Comparison of ENCODE assay signal across 27 cellular contexts in genomic region chr11:44637477-44637876, GRCh38.
DNase-seq lines count a peak whose midpoint lies in the region; ATAC-seq and TF ChIP-seq lines count a peak whose summit lies in the region.
"Had no signal": no experiment of that assay in that cellular context is flagged by ENCODE, and none has a peak within 500 bp of the region (broad histone marks: within the 10 kb centered on the region; RNA-seq: fewer than 3 reads in every experiment).

No MANE protein-coding gene starts in this region.

- no peaks in the 10 kb centered on the region for H4K20me1 ChIP-seq in GM23248 (ENCODE audit: insufficient read depth)

- no peak for TF ChIP-seq CTCF in neutrophil (IDR thresholded peaks at IDR 0.05)

- H2AFZ ChIP-seq in GM23248, result no peak overlapping the region
- H2AFZ ChIP-seq: hepatocyte, PC-9 had no signal

- in situ Hi-C loops in GM23248 (cut with MboI), result loop anchor here (25.0 kb wide), 1 partner anchor 475 kb away; no protein-coding TSS in a partner anchor

- H3K27me3 ChIP-seq in GM23248 (replicated peaks; ENCODE audit: insufficient read depth), result peaks cover 8% of the 10 kb centered on the region; the same call in 1 of the 2 replicates
- no peaks in the 10 kb centered on the region for H3K27me3 ChIP-seq in neutrophil
- H3K27me3 ChIP-seq: hepatocyte, ovary, suprapubic skin had no signal

- H3K36me3 ChIP-seq in GM23248 (ENCODE audit: low read depth), result no peaks in the 10 kb centered on the region
- H3K36me3 ChIP-seq in neutrophil, result no peaks in the 10 kb centered on the region
- H3K36me3 ChIP-seq: HAP-1, lower lobe of right lung, ovary, suprapubic skin had no signal

- H3K9me2 ChIP-seq in GM23248 (ENCODE audit: insufficient read depth), result no peaks in the 10 kb centered on the region

- ATAC-seq in GM18870 (IDR thresholded peaks at IDR 0.05; ENCODE audit: unreplicated experiment) (no peak), GM18858 (IDR thresholded peaks at IDR 0.05; ENCODE audit: unreplicated experiment) (no peak), HG03457 (IDR thresholded peaks at IDR 0.05; ENCODE audit: unreplicated experiment) (no peak)
- ATAC-seq: natural killer cell; SK-N-SH treated with all-trans-retinoic acid at 6 μM for 48 hours; stimulated activated naive B cell treated with anti-CD40 and anti-IgM and Interleukin-4, amounts not matched to agents 10 μg/mL and 1 μg/mL and 100 μg/mL, for 72 hours had no signal

- H3K9ac ChIP-seq in GM23248, result no peak overlapping the region

- H3K4me3 ChIP-seq in GM23248, result no peak overlapping the region
- H3K4me3 ChIP-seq in neutrophil (ENCODE audit: low read depth in 1 of 2, low read length in 1 of 2), result no peak overlapping the region
- H3K4me3 ChIP-seq: HAP-1, hepatocyte, lower lobe of right lung, ovary, PC-9, skin epidermis, suprapubic skin had no signal

- H3K79me2 ChIP-seq in GM23248 (ENCODE audit: insufficient read depth), result no peaks in the 10 kb centered on the region
- H3K79me2 ChIP-seq: hepatocyte had no signal

- 31 to 33% methylated on average over 2 of the region's 2 CpGs for WGBS in GM23248 (ENCODE audit: low coverage in 1 of 2, low lambda C conversion rate in 2 of 2, missing lambda C conversion rate in 2 of 2), 2 experiments

- DNase-seq in GM23248 (peak; percentile 35), NOMO-1 (lab: John Stamatoyannopoulos, UW; ENCODE audit: unreplicated experiment in 2 of 2) (peak; percentile 36 to 90), amniotic epithelial cell (ENCODE audit: low read depth) (peak; percentile 57)
- DNase-seq: activated CD4-positive, alpha-beta memory T cell treated with anti-CD3 and anti-CD28 coated beads for 36 hours; activated CD4-positive, CD25-positive, alpha-beta regulatory T cell treated with anti-CD3 and anti-CD28 coated beads, Interleukin-2, amount 50 U/mL, for 72 hours; activated naive CD4-positive, alpha-beta T cell; amniotic stem cell; EL; lower lobe of right lung; natural killer cell; NCI-H1092 treated with DMSO at 0.1 percent for 48 hours; NCI-H187; NCI-H2171; NCI-H510A; ovary; PC-9; stimulated activated naive B cell treated with anti-CD40 and anti-IgM and Interleukin-4, amounts not matched to agents 10 μg/mL and 1 μg/mL and 100 μg/mL, for 72 hours; T-helper 2 cell had no signal

- no peak overlapping the region for H3K4me2 ChIP-seq in GM23248 (ENCODE audit: unreplicated experiment)
- H3K4me2 ChIP-seq: hepatocyte, PC-9 had no signal

- H3K9me3 ChIP-seq in GM23248 (ENCODE audit: low read depth) (no peaks in the 10 kb centered on the region), neutrophil (no peaks in the 10 kb centered on the region)
- H3K9me3 ChIP-seq: HAP-1, ovary had no signal

- no peaks in the 10 kb centered on the region for H3F3A ChIP-seq in GM23248 (ENCODE audit: insufficient read depth)

- H3K4me1 ChIP-seq in GM23248 (ENCODE audit: insufficient read depth) (peaks cover 6% of the 10 kb centered on the region; the same call in 1 of the 2 replicates), neutrophil (ENCODE audit: control insufficient read depth in 1 of 2, insufficient read depth in 1 of 2, low read depth in 1 of 2, low read length in 1 of 2) (peaks cover 23% of the 10 kb centered on the region in 2 experiments)
- H3K4me1 ChIP-seq: HAP-1 had no signal

- H3K27ac ChIP-seq in GM23248 (no peak overlapping the region), neutrophil (peak overlapping the region; percentile 28)
- H3K27ac ChIP-seq: hepatocyte, lower lobe of right lung, ovary, PC-9, skin epidermis, suprapubic skin had no signal
